Comparison of ENCODE assay signal across 1 cellular context in the genomic region with DNA sequence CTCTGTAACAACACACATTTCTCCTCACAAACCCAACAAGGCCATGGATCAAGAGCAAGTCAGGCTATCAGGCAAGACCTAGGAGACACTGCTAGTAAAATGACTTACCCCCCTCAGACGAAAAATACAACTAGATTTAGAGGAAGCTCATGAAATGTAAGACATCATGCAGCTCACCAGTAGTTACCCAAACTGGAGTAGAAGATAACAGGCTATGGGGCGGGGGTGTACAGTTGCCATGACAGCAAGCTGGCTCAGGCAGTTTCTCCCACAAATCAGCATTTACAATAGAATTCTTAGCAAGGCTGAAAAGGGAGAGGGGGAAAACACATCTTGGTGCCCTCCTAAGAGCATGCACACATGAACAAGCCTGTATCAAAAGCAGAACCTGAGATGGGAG.
TF ChIP-seq lines count a peak whose summit lies in the region.

No MANE protein-coding gene starts in this region.

TF ChIP-seq in endothelial cell of umbilical vein, 7 proteins besides CTCF, POLR2A, EP300 and RAD21:
- TF ChIP-seq POLR2AphosphoS5 (IDR thresholded peaks at IDR 0.05; ENCODE audit: insufficient read depth, low read depth, low read length) (no peak), JUN (IDR thresholded peaks at IDR 0.05; ENCODE audit: borderline replicate concordance, insufficient read depth, insufficient read length, low read depth) (no peak), EZH2 (IDR thresholded peaks at IDR 0.05; ENCODE audit: borderline replicate concordance, low read depth, low read length, severe bottlenecking) (no peak)
